Comparison of ENCODE assay signal across 25 cellular contexts in the genomic region with DNA sequence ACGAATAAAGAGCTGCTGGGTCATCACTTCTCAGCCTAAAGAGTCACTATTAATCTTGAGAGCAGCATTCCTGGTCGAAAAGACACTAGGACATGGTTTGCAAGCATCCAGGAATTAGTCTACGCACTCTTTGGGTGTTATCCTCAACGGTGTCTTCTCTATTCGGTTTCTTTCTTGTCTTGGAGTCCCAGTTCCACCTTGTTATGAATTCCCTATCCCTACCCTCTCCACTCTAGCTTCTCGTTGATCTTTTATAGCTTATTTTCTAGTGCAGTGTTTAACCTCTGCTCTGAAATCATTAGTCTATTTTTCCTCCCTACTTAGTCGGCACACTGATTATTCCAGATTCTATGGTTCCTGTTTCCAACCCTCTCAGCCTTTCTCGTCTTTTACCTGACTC.
"Had no signal": no experiment of that assay in that cellular context is flagged by ENCODE, and none has a peak within 500 bp of the region (broad histone marks: within the 10 kb centered on the region; RNA-seq: fewer than 3 reads in every experiment).

No MANE protein-coding gene starts in this region.

- H3K36me3 Mint-ChIP-seq: mesothelial cell of epicardium, naive B cell had no signal

- H3K27me3 ChIP-seq: dorsolateral prefrontal cortex, esophagus muscularis mucosa, gastrocnemius medialis, heart right ventricle, left lung had no signal

- H3K27ac ChIP-seq: coronary artery, dorsolateral prefrontal cortex, esophagus muscularis mucosa, gastrocnemius medialis, heart right ventricle, left lung, lower lobe of right lung had no signal

- H3K27me3 Mint-ChIP-seq: naive B cell had no signal

- H3K36me3 ChIP-seq: esophagus muscularis mucosa, gastrocnemius medialis, heart right ventricle, left lung, lower lobe of right lung had no signal

- H3K4me1 Mint-ChIP-seq: naive B cell had no signal

- H3K9me3 ChIP-seq: esophagus muscularis mucosa, gastrocnemius medialis, heart right ventricle, left lung, lower lobe of right lung, mucosa of descending colon had no signal

- ATAC-seq: gastrocnemius medialis, heart right ventricle, left cardiac atrium, left lung, left ventricle myocardium superior, lower lobe of right lung, mucosa of descending colon had no signal

- H3K27ac Mint-ChIP-seq: mesothelial cell of epicardium had no signal

- H3K4me3 ChIP-seq: coronary artery, dorsolateral prefrontal cortex, esophagus muscularis mucosa, gastrocnemius medialis, heart right ventricle, left lung, lower lobe of right lung, mucosa of descending colon had no signal

- H3K4me1 ChIP-seq: esophagus muscularis mucosa, gastrocnemius medialis, heart right ventricle, left lung, lower lobe of right lung had no signal

- DNase-seq: dermis blood vessel endothelial cell; dorsolateral prefrontal cortex; effector CD4-positive, alpha-beta T cell; effector memory CD4-positive, alpha-beta T cell; foreskin fibroblast; foreskin melanocyte; gastrocnemius medialis; glutamatergic neuron; head of caudate nucleus; heart right ventricle; hippocampal formation; left cardiac atrium; left lung; left ventricle myocardium superior; lower lobe of right lung; mesenchymal stem cell; mucosa of descending colon; naive B cell had no signal

- FAIRE-seq: colon, endothelial cell of umbilical vein, islet of Langerhans, keratinocyte had no signal

- H3K4me3 Mint-ChIP-seq: mesothelial cell of epicardium, naive B cell had no signal
